12 cellular contexts compared by ENCODE assay signal in genomic region chr16:102060-102855, GRCh38. TPM values are rescaled to one million over a fixed set of nuclear protein-coding genes. Genes with fewer than 3 reads are reported as not detected.
A peak's percentile ranks its signal among the peaks of the same experiment; 100 is the strongest.
DNase-seq lines count a peak whose midpoint lies in the region; ATAC-seq and TF ChIP-seq lines count a peak whose summit lies in the region.
"Had no signal": no experiment of that assay in that cellular context is flagged by ENCODE, and none has a peak within 500 bp of the region (broad histone marks: within the 10 kb centered on the region; RNA-seq: fewer than 3 reads in every experiment).

No MANE protein-coding gene starts in this region.

- peaks cover 2% of the 10 kb centered on the region; the same call in 1 of the 2 replicates for H3K27me3 Mint-ChIP-seq in HFFc6 (ENCODE audit: insufficient read depth)
- no peaks in the 10 kb centered on the region for H3K27me3 Mint-ChIP-seq in T-helper 17 cell
- H3K27me3 Mint-ChIP-seq: memory B cell had no signal

- no TSS peak for BruUV-seq in PC-3 (replicated peaks; lab: Mats Ljungman, UMichigan)

- intact Hi-C loops in right cardiac atrium (cut with DNase I) (no loop called here), PC-3 (cut with micrococcal nuclease) (no loop called here)

- 28% methylated on average over 19 of the region's 19 CpGs for WGBS in right cardiac atrium

- H3K36me3 Mint-ChIP-seq in HFFc6 (ENCODE audit: low read depth) (peaks cover 11% of the 10 kb centered on the region), T-helper 17 cell (ENCODE audit: low read depth) (no peaks in the 10 kb centered on the region)

- POLR2A ChIA-PET in HEK293T (lab: Yijun Ruan, JAX) (no interaction called here), PC-3 (lab: Charles Lee; ENCODE audit: unreplicated experiment) (no interaction called here)

- ATAC-seq in right cardiac atrium (peak; percentile 82 to 87), T-helper 17 cell (no peak), PC-3 (no peak)

- no peaks in the 10 kb centered on the region for H3F3A ChIP-seq in PC-3 (ENCODE audit: low read length, unreplicated experiment)

- H4K20me1 ChIP-seq in PC-3 (ENCODE audit: low read length), result no peaks in the 10 kb centered on the region

- no peak overlapping the region for H3K4me2 ChIP-seq in PC-3 (ENCODE audit: low read length)

- H3K9me3 ChIP-seq in right cardiac atrium (ENCODE audit: control insufficient read depth, low read length) (no peaks in the 10 kb centered on the region), T-helper 17 cell (ENCODE audit: control insufficient read depth, low read length, poor library complexity, severe bottlenecking) (no peaks in the 10 kb centered on the region), PC-3 (ENCODE audit: low read length) (no peaks in the 10 kb centered on the region)

- TF ChIP-seq CTCF in HFFc6 (IDR thresholded peaks at IDR 0.05) (no peak), PC-3 (conservative IDR thresholded peaks at IDR 0.05; ENCODE audit: low read depth, low read length) (no peak)

- H3K27ac ChIP-seq in caudate nucleus (ENCODE audit: low read depth, low read length) (peak overlapping the region; percentile 85), right cardiac atrium (ENCODE audit: low read length) (peak overlapping the region; percentile 65), PC-3 (ENCODE audit: low read length) (no peak overlapping the region)

- H3K4me3 Mint-ChIP-seq in HFFc6, result no peak overlapping the region
- no peak overlapping the region for H3K4me3 Mint-ChIP-seq in T-helper 17 cell
- H3K4me3 Mint-ChIP-seq: memory B cell had no signal

- H3K36me3 ChIP-seq in PC-3 (ENCODE audit: low read depth, low read length), result peaks cover 3% of the 10 kb centered on the region; the same call in 1 of the 2 replicates

- no peaks in the 10 kb centered on the region for H3K79me2 ChIP-seq in PC-3 (ENCODE audit: low read length)

- no peak overlapping the region for H3K4me3 ChIP-seq in right cardiac atrium (ENCODE audit: low read length)
- no peak overlapping the region for H3K4me3 ChIP-seq in PC-3 (ENCODE audit: low read length)

- H3K4me1 Mint-ChIP-seq in HFFc6 (ENCODE audit: low read depth) (peaks cover 31% of the 10 kb centered on the region), T-helper 17 cell (peaks cover 9% of the 10 kb centered on the region)

- H3K9me2 ChIP-seq in PC-3 (replicated peaks; ENCODE audit: low read length), result no peaks in the 10 kb centered on the region

- CTCF ChIA-PET in HEK293T (lab: Yijun Ruan, JAX) (no interaction called here), PC-3 (lab: Charles Lee) (no interaction called here)

- no peak overlapping the region for H3K9ac ChIP-seq in PC-3 (ENCODE audit: low read length)

- H3K27me3 ChIP-seq in right cardiac atrium (ENCODE audit: control insufficient read depth, insufficient read depth) (no peaks in the 10 kb centered on the region), PC-3 (ENCODE audit: low read length) (no peaks in the 10 kb centered on the region)

- H3K27ac Mint-ChIP-seq in HFFc6 (peak overlapping the region; percentile 46), T-helper 17 cell (no peak overlapping the region)
- H3K27ac Mint-ChIP-seq: memory B cell had no signal

- no peaks in the 10 kb centered on the region for H3K9me3 Mint-ChIP-seq in HFFc6
- H3K9me3 Mint-ChIP-seq: memory B cell had no signal

- peaks cover 16% of the 10 kb centered on the region for H3K4me1 ChIP-seq in right cardiac atrium (ENCODE audit: control insufficient read depth, insufficient read depth, low read length)
- H3K4me1 ChIP-seq in PC-3 (ENCODE audit: insufficient read depth, low read length), result no peaks in the 10 kb centered on the region

- no peak overlapping the region for H2AFZ ChIP-seq in PC-3 (ENCODE audit: low read length)

- DNase-seq in HFFc6 (no peak), caudate nucleus (lab: John Stamatoyannopoulos, UW) (peak in 33 of 61 donors; percentile 10 to 81 (median 49)), right cardiac atrium (peak; percentile 80 to 91 (median 89)), putamen (ENCODE audit: low spot score) (peak; percentile 65), T-helper 17 cell (no peak), HEK293T (ENCODE audit: extremely low spot score) (no peak), PC-3 (no peak), 8988T (no peak)
- DNase-seq: foreskin fibroblast; stimulated activated CD4-positive, alpha-beta T cell treated with anti-CD3 and anti-CD28 coated beads, Interleukin-12 subunit alpha, Interleukin-12 subunit beta, amount 100 ng/mL, for 4 hours; T1000 had no signal

TF ChIP-seq in HEK293T, 16 proteins besides CTCF, POLR2A, EP300 and RAD21:
- TF ChIP-seq FOXK2 (IDR thresholded peaks at IDR 0.05) (no peak), FOXM1 (IDR thresholded peaks at IDR 0.05; ENCODE audit: borderline replicate concordance) (no peak), LEF1 (IDR thresholded peaks at IDR 0.05; ENCODE audit: borderline replicate concordance) (no peak), ARNT (IDR thresholded peaks at IDR 0.05) (no peak), TARDBP (IDR thresholded peaks at IDR 0.05) (no peak), NFRKB (IDR thresholded peaks at IDR 0.05) (no peak), FOXA1 (IDR thresholded peaks at IDR 0.05) (no peak), CTBP1 (IDR thresholded peaks at IDR 0.05; ENCODE audit: borderline replicate concordance) (no peak), PKNOX1 (IDR thresholded peaks at IDR 0.05) (no peak), SP1 (IDR thresholded peaks at IDR 0.05) (no peak), HDGF (IDR thresholded peaks at IDR 0.05; ENCODE audit: borderline replicate concordance) (no peak)

RNA-seq across cellular contexts. Expression of gene MPG, which starts 24.2 kb away (rescaled TPM):
- total RNA-seq in HFFc6 (2021; fragmentation: NEBNext Ultra II Directional; extraction: Animal tissue kit (Norgen Biotek cat#: 25700)), result 100 to 1,000 TPM in 2 of 6 experiments, 10 to 100 TPM in 4; 92.3 to 104 (median 96.9) TPM
- 10 to 100 TPM; 31.8 to 39.3 (median 37.9) TPM for total RNA-seq in right cardiac atrium
- polyA plus RNA-seq in right cardiac atrium, result 56.8 TPM
- 10 to 100 TPM; 24.3 to 27.4 TPM for total RNA-seq in T-helper 17 cell
- total RNA-seq in PC-3 (2014; rRNA removed), result 147 and 175 TPM in 2 replicates

RNA-seq across cellular contexts. Expression of gene RHBDF1, which starts 29.8 kb away (rescaled TPM):
- total RNA-seq in HFFc6 (2021; fragmentation: NEBNext Ultra II Directional; extraction: Animal tissue kit (Norgen Biotek cat#: 25700)), result 10 to 100 TPM; 54.9 to 65.8 (median 60.0) TPM
- total RNA-seq in right cardiac atrium (10 to 100 TPM; 20.4 to 26.7 (median 24.2) TPM), T-helper 17 cell (under 1 TPM in 1 of 2 donors, not detected in 1; 0.75 TPM), PC-3 (2014; rRNA removed) (23.3 and 26.3 TPM in 2 replicates)
- 29.6 TPM for polyA plus RNA-seq in right cardiac atrium

RNA-seq across cellular contexts. Expression of gene NPRL3, which starts 36.2 kb away (rescaled TPM):
- total RNA-seq in HFFc6 (2021; fragmentation: NEBNext Ultra II Directional; extraction: Animal tissue kit (Norgen Biotek cat#: 25700)), result 10 to 100 TPM; 33.9 to 40.9 (median 37.1) TPM
- total RNA-seq in right cardiac atrium, result 10 to 100 TPM; 19.9 to 25.6 (median 22.7) TPM
- 17.9 TPM for polyA plus RNA-seq in right cardiac atrium
- 10 to 100 TPM; 24.3 to 32.2 TPM for total RNA-seq in T-helper 17 cell
- total RNA-seq in PC-3 (2014; rRNA removed), result 14.9 and 22.2 TPM in 2 replicates

RNA-seq across cellular contexts. Expression of gene SNRNP25, which starts 48.6 kb away (rescaled TPM):
- 10 to 100 TPM; 40.3 to 53.1 (median 44.0) TPM for total RNA-seq in HFFc6 (2021; fragmentation: NEBNext Ultra II Directional; extraction: Animal tissue kit (Norgen Biotek cat#: 25700))
- 10 to 100 TPM; 54.8 to 71.4 (median 62.3) TPM for total RNA-seq in right cardiac atrium
- 108 TPM for polyA plus RNA-seq in right cardiac atrium
- 1 to 10 TPM; 6.5 to 7.3 TPM for total RNA-seq in T-helper 17 cell
- 45.8 and 62.2 TPM in 2 replicates for total RNA-seq in PC-3 (2014; rRNA removed)

RNA-seq across cellular contexts. Expression of gene POLR3K, which starts 48.9 kb away (rescaled TPM):
- total RNA-seq in HFFc6 (2021; fragmentation: NEBNext Ultra II Directional; extraction: Animal tissue kit (Norgen Biotek cat#: 25700)), result 10 to 100 TPM; 18.9 to 24.7 (median 19.8) TPM
- total RNA-seq in right cardiac atrium (10 to 100 TPM in 3 of 4 donors, 1 to 10 TPM in 1; 9.8 to 13.4 (median 11.6) TPM), T-helper 17 cell (10 to 100 TPM in 1 of 2 donors, 1 to 10 TPM in 1; 6.3 to 10.6 TPM), PC-3 (2014; rRNA removed) (20.3 and 30.2 TPM in 2 replicates)
- polyA plus RNA-seq in right cardiac atrium, result 11.2 TPM

Comparison
In these comparisons a context has a peak if more than half of its experiments do, and no peak if none do; other contexts are left out.
1. DNase-seq: peak in caudate nucleus (33 of 61), right cardiac atrium (3 of 3) and putamen (single experiment); none in HFFc6 (single experiment), T-helper 17 cell (0 of 3), HEK293T (single experiment), PC-3 (single experiment) and 8988T (single experiment).
2. ATAC-seq: peak in right cardiac atrium (2 of 2); none in T-helper 17 cell (single experiment) and PC-3 (single experiment).
3. RNA of gene RHBDF1, which starts 29.8 kb away (total RNA-seq): 54.9 to 65.8 TPM in HFFc6, 23.3 to 26.3 TPM in PC-3 and 20.4 to 26.7 TPM in right cardiac atrium; 0.75 TPM in T-helper 17 cell; every median in the first group is over 10 times any median in the second.